ENCODE assay signal across 31 cellular contexts in genomic region chr3:9301091-9301490, GRCh38. TPM values are rescaled to one million over a fixed set of nuclear protein-coding genes. Genes with fewer than 3 reads are reported as not detected.
DNase-seq lines count a peak whose midpoint lies in the region; TF ChIP-seq lines count a peak whose summit lies in the region.
"Had no signal": no experiment of that assay in that cellular context is flagged by ENCODE, and none has a peak within 500 bp of the region (broad histone marks: within the 10 kb centered on the region; RNA-seq: fewer than 3 reads in every experiment).

No MANE protein-coding gene starts in this region.

- H2AK5ac ChIP-seq in neuronal stem cell (ENCODE audit: low read depth, low read length): no peak overlapping the region

- no peak overlapping the region for H3K14ac ChIP-seq in neuronal stem cell (ENCODE audit: low read length)

- no peaks in the 10 kb centered on the region for H3K36me3 Mint-ChIP-seq in HFFc6 (ENCODE audit: low read depth)
- no peaks in the 10 kb centered on the region for H3K36me3 Mint-ChIP-seq in activated CD4-positive, alpha-beta T cell treated with anti-CD3 and anti-CD28 coated beads, Interleukin-2, amount 10 ng/mL, durations not matched to agents 24 days and 14 days (ENCODE audit: low read depth)
- H3K36me3 Mint-ChIP-seq: stimulated activated naive B cell treated with anti-CD40 and anti-IgM and Interleukin-4, amounts not matched to agents 10 μg/mL and 1 μg/mL and 100 μg/mL, for 72 hours had no signal

- no CpG with 5 or more reads among the region's 5 CpGs for WGBS in neuronal stem cell (ENCODE audit: extremely low coverage in 2 of 2, insufficient read length in 2 of 2, insufficient replicate concordance in 1 of 2), 2 donors

- H2AFZ ChIP-seq in neuronal stem cell (ENCODE audit: low read length): peak overlapping the region; percentile 72
- H2AFZ ChIP-seq: parathyroid adenoma had no signal

- intact Hi-C loops in activated CD4-positive, alpha-beta T cell treated with anti-CD3 and anti-CD28 coated beads, Interleukin-2, amount 10 ng/mL, durations not matched to agents 24 days and 14 days (cut with micrococcal nuclease): loop anchor here (10.0 kb wide), 1 partner anchor 236 kb away; no protein-coding TSS in a partner anchor

- H3K27ac Mint-ChIP-seq in HFFc6: no peak overlapping the region; the same call in 1 of the 2 replicates
- H3K27ac Mint-ChIP-seq in activated CD4-positive, alpha-beta T cell treated with anti-CD3 and anti-CD28 coated beads, Interleukin-2, amount 10 ng/mL, durations not matched to agents 24 days and 14 days: no peak overlapping the region
- H3K27ac Mint-ChIP-seq: activated CD4-positive, alpha-beta T cell treated with anti-CD3 and anti-CD28 coated beads, Interleukin-2, amount 10 ng/mL, durations not matched to agents 7 days and 5 days; activated naive CD8-positive, alpha-beta T cell treated with anti-CD3 and anti-CD28 coated beads, Interleukin-2, amount 50 U/mL, for 24 hours; activated T-cell treated with anti-CD3 and anti-CD28 coated beads, Interleukin-2, amount 50 U/mL, for 24 hours; dendritic cell treated with granulocyte-macrophage colony-stimulating factor and Interleukin-4, amounts not matched to agents 40 ng/mL and 50 ng/mL, for 4 days; endodermal cell; nephron; stimulated activated naive B cell treated with anti-CD40 and anti-IgM and Interleukin-4, amounts not matched to agents 10 μg/mL and 1 μg/mL and 100 μg/mL, for 72 hours had no signal

- no peaks in the 10 kb centered on the region for H3K27me3 ChIP-seq in neuronal stem cell (ENCODE audit: control insufficient read depth in 3 of 3, insufficient read depth in 3 of 3, low read depth in 1 of 3, low read length in 3 of 3)
- H3K27me3 ChIP-seq: BLaER1 treated with 17β-estradiol and CSF1 and Interleukin-3, amounts not matched to agents 10 nM and 100 nM; MG63 had no signal

- H2BK12ac ChIP-seq in neuronal stem cell (ENCODE audit: low read length): no peak overlapping the region

- no peak overlapping the region for H3K4me3 Mint-ChIP-seq in HFFc6
- no peak overlapping the region for H3K4me3 Mint-ChIP-seq in activated CD4-positive, alpha-beta T cell treated with anti-CD3 and anti-CD28 coated beads, Interleukin-2, amount 10 ng/mL, durations not matched to agents 24 days and 14 days
- H3K4me3 Mint-ChIP-seq: activated CD4-positive, alpha-beta T cell treated with anti-CD3 and anti-CD28 coated beads, Interleukin-2, amount 10 ng/mL, durations not matched to agents 7 days and 5 days; activated naive CD8-positive, alpha-beta T cell treated with anti-CD3 and anti-CD28 coated beads, Interleukin-2, amount 50 U/mL, for 24 hours; activated T-cell treated with anti-CD3 and anti-CD28 coated beads, Interleukin-2, amount 50 U/mL, for 24 hours; central memory CD8-positive, alpha-beta T cell; dendritic cell treated with granulocyte-macrophage colony-stimulating factor and Interleukin-4, amounts not matched to agents 40 ng/mL and 50 ng/mL, for 4 days; endodermal cell; stimulated activated naive B cell treated with anti-CD40 and anti-IgM and Interleukin-4, amounts not matched to agents 10 μg/mL and 1 μg/mL and 100 μg/mL, for 72 hours had no signal

- peaks cover 6 to 10% of the 10 kb centered on the region in 2 donors for H3K4me1 ChIP-seq in neuronal stem cell (ENCODE audit: control insufficient read depth in 2 of 2, insufficient read depth in 1 of 2, low read depth in 1 of 2, low read length in 2 of 2)
- H3K4me1 ChIP-seq: parathyroid adenoma had no signal

- H3K9me3 ChIP-seq in neuronal stem cell (replicated peaks in 1 of 2; ENCODE audit: control insufficient read depth in 2 of 2, insufficient read depth in 1 of 2, low read depth in 1 of 2, low read length in 2 of 2): no peaks in the 10 kb centered on the region
- H3K9me3 ChIP-seq: BLaER1 treated with 17β-estradiol and CSF1 and Interleukin-3, amounts not matched to agents 10 nM and 100 nM; MG63 had no signal

- H3K18ac ChIP-seq in neuronal stem cell (ENCODE audit: low read length): no peak overlapping the region

- in situ Hi-C loops in GM13976 (cut with MboI; ENCODE audit: low sequenced_read_pairs, unreplicated experiment): loop anchor here (5.0 kb wide), 1 partner anchor 329 kb away; no protein-coding TSS in a partner anchor

- no peaks in the 10 kb centered on the region for H3K36me3 ChIP-seq in neuronal stem cell (replicated peaks in 1 of 2; ENCODE audit: control insufficient read depth in 2 of 2, insufficient read depth in 2 of 2, low read length in 2 of 2)
- H3K36me3 ChIP-seq: BLaER1 treated with 17β-estradiol and CSF1 and Interleukin-3, amounts not matched to agents 10 nM and 100 nM; MG63 had no signal

- no peak overlapping the region for H3K4me2 ChIP-seq in neuronal stem cell (ENCODE audit: insufficient read depth, low read length, poor library complexity, severe bottlenecking)
- H3K4me2 ChIP-seq: BLaER1 treated with 17β-estradiol and CSF1 and Interleukin-3, amounts not matched to agents 10 nM and 100 nM had no signal

- DNase-seq in HFFc6: peak; percentile 56
- DNase-seq in RPMI7951 (ENCODE audit: low read depth): peak; percentile 58
- DNase-seq in epithelial cell of prostate (ENCODE audit: low read depth, low spot score): no peak
- DNase-seq in neuronal stem cell (ENCODE audit: low spot score): no peak
- no peak for DNase-seq in activated CD4-positive, alpha-beta T cell treated with anti-CD3 and anti-CD28 coated beads, Interleukin-2, amount 10 ng/mL, durations not matched to agents 24 days and 14 days
- no peak for DNase-seq in GM13976 (ENCODE audit: low spot score)
- no peak for DNase-seq in NCI-H1694 treated with DMSO at 0.1 percent for 48 hours (lab: John Stamatoyannopoulos, UW)
- DNase-seq: activated CD4-positive, alpha-beta T cell treated with anti-CD3 and anti-CD28 coated beads, Interleukin-2, amount 10 ng/mL, durations not matched to agents 7 days and 5 days; activated gamma-delta T cell; activated naive CD8-positive, alpha-beta T cell treated with anti-CD3 and anti-CD28 coated beads, Interleukin-2, amount 50 U/mL, for 24 hours; activated T-cell treated with anti-CD3 and anti-CD28 coated beads, Interleukin-2, amount 50 U/mL, for 24 hours; endodermal cell; HCEC 1CT; left cardiac atrium; MG63; NCI-H1436; NCI-H226; NCI-H526 treated with DMSO at 0.1 percent for 48 hours; SHP77 treated with DMSO at 0.1 percent for 48 hours; small intestine; stimulated activated naive B cell treated with anti-CD40 and anti-IgM and Interleukin-4, amounts not matched to agents 10 μg/mL and 1 μg/mL and 100 μg/mL, for 72 hours; substantia nigra; SW 1271; T-helper 9 cell; trophoblast cell had no signal

- H3K27me3 Mint-ChIP-seq in HFFc6 (ENCODE audit: insufficient read depth): peaks cover 14% of the 10 kb centered on the region
- H3K27me3 Mint-ChIP-seq in activated CD4-positive, alpha-beta T cell treated with anti-CD3 and anti-CD28 coated beads, Interleukin-2, amount 10 ng/mL, durations not matched to agents 24 days and 14 days: peaks cover 7% of the 10 kb centered on the region

- no peak overlapping the region for H2BK15ac ChIP-seq in neuronal stem cell (ENCODE audit: low read length)

- no peaks in the 10 kb centered on the region for H3K79me1 ChIP-seq in neuronal stem cell (ENCODE audit: low read depth, low read length)

- no peak overlapping the region for H3K9ac ChIP-seq in neuronal stem cell (ENCODE audit: low read depth, low read length, poor library complexity)
- H3K9ac ChIP-seq: BLaER1 treated with 17β-estradiol and CSF1 and Interleukin-3, amounts not matched to agents 10 nM and 100 nM; parathyroid adenoma had no signal

- H3K23ac ChIP-seq in neuronal stem cell (ENCODE audit: low read depth, low read length, poor library complexity): no peak overlapping the region

- H2BK5ac ChIP-seq in neuronal stem cell (ENCODE audit: low read length): no peak overlapping the region

- no peaks in the 10 kb centered on the region for H3K9me3 Mint-ChIP-seq in HFFc6
- H3K9me3 Mint-ChIP-seq in activated CD4-positive, alpha-beta T cell treated with anti-CD3 and anti-CD28 coated beads, Interleukin-2, amount 10 ng/mL, durations not matched to agents 24 days and 14 days: peaks cover 5% of the 10 kb centered on the region
- H3K9me3 Mint-ChIP-seq: central memory CD8-positive, alpha-beta T cell; dendritic cell treated with granulocyte-macrophage colony-stimulating factor and Interleukin-4, amounts not matched to agents 40 ng/mL and 50 ng/mL, for 4 days; endodermal cell had no signal

- H3K27ac ChIP-seq in epithelial cell of prostate (peak overlapping the region; percentile 61), neuronal stem cell (replicated peaks; ENCODE audit: low read length) (no peak overlapping the region)
- H3K27ac ChIP-seq: BLaER1 treated with 17β-estradiol and CSF1 and Interleukin-3, amounts not matched to agents 10 nM and 100 nM; parathyroid adenoma had no signal

- H3K4me3 ChIP-seq in neuronal stem cell (ENCODE audit: low read length in 2 of 2): no peak overlapping the region
- H3K4me3 ChIP-seq: BLaER1 treated with 17β-estradiol and CSF1 and Interleukin-3, amounts not matched to agents 10 nM and 100 nM; lung; MG63 had no signal

- H3K4me1 Mint-ChIP-seq in HFFc6 (ENCODE audit: low read depth): peaks cover 29% of the 10 kb centered on the region
- H3K4me1 Mint-ChIP-seq in activated CD4-positive, alpha-beta T cell treated with anti-CD3 and anti-CD28 coated beads, Interleukin-2, amount 10 ng/mL, durations not matched to agents 24 days and 14 days: peaks cover 6% of the 10 kb centered on the region
- H3K4me1 Mint-ChIP-seq: central memory CD8-positive, alpha-beta T cell had no signal

- H2BK120ac ChIP-seq in neuronal stem cell (ENCODE audit: low read depth, low read length): no peak overlapping the region

- no peak overlapping the region for H4K91ac ChIP-seq in neuronal stem cell (ENCODE audit: low read depth, low read length, poor library complexity)

- no peak overlapping the region for H3K4ac ChIP-seq in neuronal stem cell (ENCODE audit: low read length)

- H4K8ac ChIP-seq in neuronal stem cell (ENCODE audit: low read depth, low read length): no peak overlapping the region

- TF ChIP-seq CTCF in HFFc6 (IDR thresholded peaks at IDR 0.05) (no peak; the same call in 1 of the 2 replicates), GM13976 (IDR thresholded peaks at IDR 0.05; ENCODE audit: borderline replicate concordance, control extremely low read depth, extremely low read depth, insufficient read depth, missing control alignments) (no peak)

RNA-seq across cellular contexts. Expression of gene SRGAP3, which starts 51.6 kb away (rescaled TPM):
- under 1 TPM; 0.23 to 0.92 (median 0.77) TPM for total RNA-seq in HFFc6 (2021; fragmentation: NEBNext Ultra II Directional; extraction: Animal tissue kit (Norgen Biotek cat#: 25700))
- total RNA-seq in RPMI7951 (2014; rRNA removed; shearing (Covaris generic)): 2.3 and 3.6 TPM in 2 replicates
- polyA plus RNA-seq in neuronal stem cell (2013, experiment 1 of 2): 11.8 TPM
- 11.9 TPM for polyA plus RNA-seq in neuronal stem cell (2013, experiment 2 of 2)
- total RNA-seq in activated CD4-positive, alpha-beta T cell treated with anti-CD3 and anti-CD28 coated beads, Interleukin-2, amount 10 ng/mL, durations not matched to agents 24 days and 14 days: 0.40 and 0.45 TPM in 2 replicates

Comparison
In these comparisons a context has a peak if more than half of its experiments do, and no peak if none do; other contexts are left out.
1. DNase-seq: peak in HFFc6 (single experiment) and RPMI7951 (single experiment); none in epithelial cell of prostate (single experiment), neuronal stem cell (single experiment), activated CD4-positive, alpha-beta T cell treated with anti-CD3 and anti-CD28 coated beads, Interleukin-2, amount 10 ng/mL, durations not matched to agents 24 days and 14 days (single experiment), GM13976 (single experiment) and NCI-H1694 treated with DMSO at 0.1 percent for 48 hours (single experiment).